In the genomic region with DNA sequence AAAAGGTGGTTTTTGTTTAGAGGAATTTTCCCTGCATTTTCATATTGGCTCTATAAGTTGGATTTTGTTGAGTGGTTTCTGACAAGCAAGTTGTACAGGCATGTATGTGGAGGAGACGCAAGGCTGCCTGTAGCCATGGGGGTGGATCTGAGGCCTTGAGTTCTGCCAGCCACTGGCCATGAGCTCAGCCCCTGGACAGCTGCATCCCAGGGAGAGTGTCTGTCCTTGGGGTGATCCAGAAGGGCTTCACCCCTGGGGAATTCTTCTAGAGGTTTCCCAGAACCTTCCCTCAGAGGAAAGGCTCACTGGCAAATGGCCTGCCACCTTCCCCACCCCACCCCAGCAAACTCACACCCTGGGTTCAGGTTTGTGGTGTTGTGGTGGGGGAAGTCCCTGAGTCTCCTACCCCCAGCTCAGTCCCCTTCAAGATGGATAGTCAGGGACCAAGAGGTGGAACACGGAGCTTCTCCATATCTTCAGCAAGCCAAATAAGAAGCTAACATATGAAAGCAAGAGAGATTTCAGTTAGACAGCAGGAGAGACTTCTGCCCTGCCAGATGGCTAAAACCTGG, we compare ENCODE assay signal across 27 cellular contexts.
"Had no signal": no experiment of that assay in that cellular context is flagged by ENCODE, and none has a peak within 500 bp of the region (broad histone marks: within the 10 kb centered on the region; RNA-seq: fewer than 3 reads in every experiment).

No MANE protein-coding gene starts in this region.

- H3K4me2 ChIP-seq: hepatocyte had no signal

- H3K27me3 Mint-ChIP-seq: memory B cell; naive thymus-derived CD8-positive, alpha-beta T cell; stimulated activated naive CD8-positive, alpha-beta T cell treated with anti-CD3 and anti-CD28 coated beads, Interleukin-15, amount 100 ng/mL, for 72 hours had no signal

- H3K4me3 ChIP-seq: coronary artery, esophagus muscularis mucosa, gastroesophageal sphincter, heart left ventricle, hepatocyte, lung, psoas muscle, suprapubic skin, transverse colon, upper lobe of right lung, uterus had no signal

- H3K36me3 Mint-ChIP-seq: memory B cell; mesothelial cell of epicardium; naive thymus-derived CD8-positive, alpha-beta T cell had no signal

- H3K4me1 ChIP-seq: esophagus muscularis mucosa, foreskin keratinocyte, gastroesophageal sphincter, heart left ventricle, psoas muscle, suprapubic skin, transverse colon, upper lobe of right lung, uterus had no signal

- H2AFZ ChIP-seq: hepatocyte had no signal

- H3K27me3 ChIP-seq: esophagus muscularis mucosa, foreskin keratinocyte, gastroesophageal sphincter, heart left ventricle, hepatocyte, transverse colon, upper lobe of right lung, uterus had no signal

- H3K4me1 Mint-ChIP-seq: memory B cell, mesothelial cell of epicardium had no signal

- H3K4me3 Mint-ChIP-seq: memory B cell; mesothelial cell of epicardium; naive thymus-derived CD8-positive, alpha-beta T cell; nephron progenitor cell; stimulated activated naive CD8-positive, alpha-beta T cell treated with anti-CD3 and anti-CD28 coated beads, Interleukin-15, amount 100 ng/mL, for 72 hours had no signal

- ATAC-seq: foreskin keratinocyte; gastroesophageal sphincter; heart left ventricle; left lobe of liver; naive thymus-derived CD8-positive, alpha-beta T cell; psoas muscle; right cardiac atrium; stimulated activated naive CD8-positive, alpha-beta T cell treated with anti-CD3 and anti-CD28 coated beads, Interleukin-15, amount 100 ng/mL, for 72 hours; upper lobe of right lung had no signal

- DNase-seq: dermis blood vessel endothelial cell; effector memory CD4-positive, alpha-beta T cell; foreskin keratinocyte; heart left ventricle; kidney; naive thymus-derived CD8-positive, alpha-beta T cell; nephron progenitor cell; nucleus accumbens; psoas muscle; small intestine; stimulated activated CD4-positive, alpha-beta T cell treated with anti-CD3 and anti-CD28 coated beads, Interleukin-15, amount 100 ng/mL, for 24 hours; stimulated activated CD4-positive, alpha-beta T cell treated with anti-CD3 and anti-CD28 coated beads, Interleukin-2, amount 100 ng/mL, for 48 hours; stimulated activated naive CD4-positive, alpha-beta T cell; stimulated activated naive CD8-positive, alpha-beta T cell treated with anti-CD3 and anti-CD28 coated beads, Interleukin-15, amount 100 ng/mL, for 72 hours; transverse colon; upper lobe of right lung; uterus had no signal

- H3K79me2 ChIP-seq: hepatocyte had no signal

- H3K27ac ChIP-seq: coronary artery, esophagus muscularis mucosa, foreskin keratinocyte, gastroesophageal sphincter, heart left ventricle, hepatocyte, psoas muscle, suprapubic skin, transverse colon, upper lobe of right lung, uterus had no signal

- H3K9me3 Mint-ChIP-seq: memory B cell; mesothelial cell of epicardium; naive thymus-derived CD8-positive, alpha-beta T cell; nephron progenitor cell; stimulated activated naive CD8-positive, alpha-beta T cell treated with anti-CD3 and anti-CD28 coated beads, Interleukin-15, amount 100 ng/mL, for 72 hours had no signal

- H3K36me3 ChIP-seq: esophagus muscularis mucosa, gastroesophageal sphincter, heart left ventricle, suprapubic skin, transverse colon, upper lobe of right lung, uterus had no signal

- H3K27ac Mint-ChIP-seq: memory B cell; mesothelial cell of epicardium; nephron progenitor cell; stimulated activated naive CD8-positive, alpha-beta T cell treated with anti-CD3 and anti-CD28 coated beads, Interleukin-15, amount 100 ng/mL, for 72 hours had no signal

- H3K9me3 ChIP-seq: esophagus muscularis mucosa, gastroesophageal sphincter, heart left ventricle, psoas muscle, suprapubic skin, transverse colon, upper lobe of right lung, uterus had no signal
